Comparison of ENCODE assay signal across 17 cellular contexts in the genomic region with DNA sequence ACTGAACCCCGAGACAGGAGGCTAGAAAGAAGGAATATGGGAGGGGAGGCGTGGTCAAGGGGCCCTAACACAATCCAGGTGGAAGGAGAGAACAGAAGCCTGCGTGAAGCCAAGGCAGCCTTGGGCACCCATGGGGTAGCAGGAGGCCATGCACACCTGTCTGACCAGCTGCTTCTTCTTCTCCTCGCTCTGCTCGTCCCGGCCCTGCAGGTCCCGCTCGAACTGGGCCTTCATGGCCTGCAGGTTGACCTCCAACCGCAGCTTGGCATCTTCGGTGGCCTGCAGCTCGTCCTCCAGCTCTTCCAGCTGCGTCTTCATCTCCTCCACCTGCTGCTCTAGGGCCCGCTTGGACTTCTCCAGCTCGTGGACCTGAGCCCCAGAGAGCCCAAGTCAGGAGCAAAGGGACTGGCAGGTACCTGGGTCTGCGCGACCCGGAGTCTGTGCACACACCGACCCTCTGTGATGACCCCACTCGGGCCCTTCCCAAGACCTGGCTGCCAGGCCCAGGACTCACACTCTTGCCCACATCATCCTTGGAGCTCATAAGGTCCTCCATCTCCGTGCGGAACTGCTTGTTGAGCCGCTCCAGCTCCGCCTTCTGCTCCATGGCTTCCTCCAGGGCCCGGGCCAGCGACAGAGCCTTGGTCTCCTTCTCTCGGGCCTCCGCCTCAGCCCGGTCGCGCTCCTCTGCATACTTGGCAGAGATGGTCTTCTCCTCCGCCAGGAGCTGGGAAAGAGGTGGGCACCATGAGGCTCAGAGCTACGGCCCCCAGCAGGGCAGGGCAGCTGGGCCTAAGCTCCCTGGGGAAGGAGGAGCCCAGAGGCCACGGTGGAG. TPM values are rescaled to one million over a fixed set of nuclear protein-coding genes. Genes with fewer than 3 reads are reported as not detected.
A peak's percentile ranks its signal among the peaks of the same experiment; 100 is the strongest.
DNase-seq lines count a peak whose midpoint lies in the region; ATAC-seq and TF ChIP-seq lines count a peak whose summit lies in the region.
"Had no signal": no experiment of that assay in that cellular context is flagged by ENCODE, and none has a peak within 500 bp of the region (broad histone marks: within the 10 kb centered on the region; RNA-seq: fewer than 3 reads in every experiment).

No MANE protein-coding gene starts in this region.

- peaks cover 0 to 24% (median 13%) of the 10 kb centered on the region in 9 donors for H3K4me1 ChIP-seq in heart right ventricle
- no peaks in the 10 kb centered on the region; the same call in 1 of the 2 replicates for H3K4me1 ChIP-seq in Panc1 (ENCODE audit: control insufficient read depth, insufficient read depth, low read length)
- H3K4me1 ChIP-seq in transverse colon: peaks cover 0 to 10% (median 3%) of the 10 kb centered on the region in 4 donors

- H3K9me3 ChIP-seq in heart right ventricle (no peaks in the 10 kb centered on the region), Panc1 (ENCODE audit: control insufficient read depth, insufficient read depth, low read depth, low read length) (no peaks in the 10 kb centered on the region), transverse colon (no peaks in the 10 kb centered on the region)

- TF ChIP-seq CTCF in heart right ventricle (IDR thresholded peaks at IDR 0.05): no peak
- no peak for TF ChIP-seq CTCF in Panc1 (IDR thresholded peaks at IDR 0.05)
- TF ChIP-seq CTCF in transverse colon (IDR thresholded peaks at IDR 0.05): no peak

- H3K27me3 ChIP-seq in heart right ventricle: no peaks in the 10 kb centered on the region
- H3K27me3 ChIP-seq in Panc1 (ENCODE audit: control insufficient read depth, insufficient read depth, low read length): no peaks in the 10 kb centered on the region
- no peaks in the 10 kb centered on the region for H3K27me3 ChIP-seq in transverse colon

- peak; percentile 17 for DNase-seq in left cardiac atrium
- DNase-seq in heart right ventricle: no peak
- DNase-seq in Panc1 (ENCODE audit: low read depth, low spot score): no peak
- no peak for DNase-seq in immature natural killer cell
- DNase-seq in transverse colon: no peak
- DNase-seq in stimulated activated CD4-positive, alpha-beta T cell treated with anti-CD3 and anti-CD28 coated beads, Interleukin-4, amount 100 ng/mL, for 4 hours: no peak
- DNase-seq: activated CD4-positive, alpha-beta T cell treated with anti-CD3 and anti-CD28 coated beads, Interleukin-2, amount 10 ng/mL, durations not matched to agents 24 days and 14 days; GDM1; H9; MM.1S; NCI-H2171; SW 1271 had no signal

- BruUV-seq in Panc1 (replicated peaks; lab: Mats Ljungman, UMichigan): TSS peak; percentile 90

- 87 to 91% methylated on average over 33 of the region's 33 CpGs for WGBS in heart right ventricle, 2 donors
- 90 to 95% methylated on average over 4 to 33 of the region's 33 CpGs for WGBS in transverse colon (ENCODE audit: low coverage in 1 of 2), 2 donors

- H3K36me3 ChIP-seq in heart right ventricle (peaks cover 34 to 98% (median 82%) of the 10 kb centered on the region in 9 donors), Panc1 (ENCODE audit: control insufficient read depth, insufficient read depth, low read length) (peaks cover 14% of the 10 kb centered on the region), transverse colon (peaks cover 0 to 83% (median 50%) of the 10 kb centered on the region in 4 donors)

- TF ChIP-seq POLR2A in transverse colon (IDR thresholded peaks at IDR 0.05): no peak

- H3K4me3 Mint-ChIP-seq in immature natural killer cell: peak overlapping the region in 3 of 5 donors; percentile 10 to 39 (median 38)
- H3K4me3 Mint-ChIP-seq: H9, mesothelial cell of epicardium had no signal

- in situ Hi-C loops in Panc1 (cut with HindIII; ENCODE audit: low pct_unique_long_range_greater_than_20kb, low sequenced_read_pairs): no loop called here
- in situ Hi-C loops in transverse colon (cut with MboI; ENCODE audit: low pct_ligation_motif_present in 1 of 4, low pct_unique_long_range_greater_than_20kb in 1 of 4, low sequenced_read_pairs in 3 of 4): loop anchor here in 1 of 4 donors (10.0 kb wide), 2 partner anchors 56 to 94 kb away; no protein-coding TSS in a partner anchor

- H3K36me3 Mint-ChIP-seq in immature natural killer cell: peaks cover 31 to 56% (median 34%) of the 10 kb centered on the region in 3 donors

- H3K27ac Mint-ChIP-seq in immature natural killer cell: peak overlapping the region; percentile 36 to 96 (median 88)
- H3K27ac Mint-ChIP-seq: H9, progenitor cell of endocrine pancreas had no signal

- H3K27me3 Mint-ChIP-seq in immature natural killer cell (ENCODE audit: low read depth in 3 of 3): peaks cover 15 to 34% (median 31%) of the 10 kb centered on the region in 3 donors
- H3K27me3 Mint-ChIP-seq: activated CD4-positive, alpha-beta T cell treated with anti-CD3 and anti-CD28 coated beads, Interleukin-2, amount 10 ng/mL, durations not matched to agents 24 days and 14 days; progenitor cell of endocrine pancreas had no signal

- H3K4me3 ChIP-seq in heart right ventricle: no peak overlapping the region
- H3K4me3 ChIP-seq in Panc1 (ENCODE audit: low read depth in 2 of 2, low read length in 2 of 2): no peak overlapping the region
- no peak overlapping the region for H3K4me3 ChIP-seq in transverse colon

- H3K9me3 Mint-ChIP-seq in immature natural killer cell: no peaks in the 10 kb centered on the region
- H3K9me3 Mint-ChIP-seq: activated CD4-positive, alpha-beta T cell treated with anti-CD3 and anti-CD28 coated beads, Interleukin-2, amount 10 ng/mL, durations not matched to agents 24 days and 14 days had no signal

- peak overlapping the region in 1 of 10 donors; percentile 26 for H3K27ac ChIP-seq in heart right ventricle
- no peak overlapping the region for H3K27ac ChIP-seq in Panc1 (ENCODE audit: low read length)
- H3K27ac ChIP-seq in transverse colon: peak overlapping the region in 3 of 4 donors; percentile 1 to 62 (median 22)
- H3K27ac ChIP-seq: C4-2B had no signal

- POLR2A ChIA-PET in Panc1 (lab: Charles Lee): no interaction called here

- ATAC-seq in left cardiac atrium: no peak
- ATAC-seq in heart right ventricle: no peak
- no peak for ATAC-seq in Panc1
- ATAC-seq in GM21717 (IDR thresholded peaks at IDR 0.05; ENCODE audit: unreplicated experiment): no peak
- no peak for ATAC-seq in GM18511 (IDR thresholded peaks at IDR 0.05; ENCODE audit: unreplicated experiment)

- peaks cover 52 to 60% of the 10 kb centered on the region in 2 donors for H3K4me1 Mint-ChIP-seq in immature natural killer cell
- H3K4me1 Mint-ChIP-seq: mesothelial cell of epicardium had no signal

- intact Hi-C loops in left cardiac atrium (cut with DNase I) (loop anchor here in 1 of 2 donors (10.0 kb wide), 1 partner anchor 94 kb away; no protein-coding TSS in a partner anchor), heart right ventricle (cut with DNase I) (no loop called here), Panc1 (cut with micrococcal nuclease; ENCODE audit: unreplicated experiment) (no loop called here), transverse colon (cut with DNase I; ENCODE audit: low total_unique reads) (no loop called here)

- CTCF ChIA-PET in Panc1 (lab: Charles Lee): no interaction called here

- no peak for TF ChIP-seq EP300 in transverse colon (IDR thresholded peaks at IDR 0.05; ENCODE audit: low read depth)

RNA-seq across cellular contexts. Expression of a gene that starts 35.9 kb away (rescaled TPM):
- total RNA-seq in left cardiac atrium (10 to 100 TPM; 26.5 to 40.7 TPM), heart right ventricle (100 to 1,000 TPM in 1 of 10 donors, 10 to 100 TPM in 8, 1 to 10 TPM in 1; 9.8 to 121 (median 16.4) TPM), Panc1 (2021; ENCODE audit: unreplicated experiment) (16.0 TPM), transverse colon (10 to 100 TPM in 3 of 4 donors, 1 to 10 TPM in 1; 2.2 to 19.5 (median 14.7) TPM)
- polyA plus RNA-seq in heart right ventricle (10 to 100 TPM; 18.3 to 18.7 TPM), immature natural killer cell (10 to 100 TPM in 2 of 3 donors, 1 to 10 TPM in 1; 8.7 to 65.8 (median 14.8) TPM)
- polyA plus RNA-seq in Panc1 (2012; ENCODE audit: insufficient read length): 11.9 TPM
- total RNA-seq: H9 had no signal

RNA-seq across cellular contexts. Expression of a gene that starts 49.5 kb away (rescaled TPM):
- total RNA-seq in left cardiac atrium: 10 to 100 TPM; 43.8 to 43.9 TPM
- 100 to 1,000 TPM in 1 of 10 donors, 10 to 100 TPM in 9; 30.9 to 215 (median 53.3) TPM for total RNA-seq in heart right ventricle
- polyA plus RNA-seq in heart right ventricle: 10 to 100 TPM; 28.6 to 55.5 TPM
- 34.4 TPM for total RNA-seq in Panc1 (2021; ENCODE audit: unreplicated experiment)
- polyA plus RNA-seq in Panc1 (2012; ENCODE audit: insufficient read length): 24.6 TPM
- polyA plus RNA-seq in immature natural killer cell: 10 to 100 TPM; 22.4 to 42.4 (median 22.9) TPM
- 100 to 1,000 TPM in 1 of 4 donors, 10 to 100 TPM in 2, 1 to 10 TPM in 1; 3.8 to 142 (median 47.8) TPM for total RNA-seq in transverse colon
